Comparison of ENCODE assay signal across 1 cellular context in genomic region chr2:195601361-195601760, GRCh38.
TF ChIP-seq lines count a peak whose summit lies in the region.

No MANE protein-coding gene starts in this region.

TF ChIP-seq in GM23338, 12 proteins besides CTCF, POLR2A, EP300 and RAD21 (continued from another document):
- no peak for TF ChIP-seq ETS1 (IDR thresholded peaks at IDR 0.05)
- TF ChIP-seq EZH2phosphoT487 (IDR thresholded peaks at IDR 0.05; ENCODE audit: unreplicated experiment), result no peak
- TF ChIP-seq REST (IDR thresholded peaks at IDR 0.05; ENCODE audit: unreplicated experiment), result no peak
- TF ChIP-seq POLR2AphosphoS5 (IDR thresholded peaks at IDR 0.05; ENCODE audit: low read depth), result no peak
- no peak for TF ChIP-seq NANOG (IDR thresholded peaks at IDR 0.05; ENCODE audit: borderline replicate concordance)
- TF ChIP-seq ZNF462 (CRISPR knock-in tag; IDR thresholded peaks at IDR 0.05), result no peak
